In the genomic region with DNA sequence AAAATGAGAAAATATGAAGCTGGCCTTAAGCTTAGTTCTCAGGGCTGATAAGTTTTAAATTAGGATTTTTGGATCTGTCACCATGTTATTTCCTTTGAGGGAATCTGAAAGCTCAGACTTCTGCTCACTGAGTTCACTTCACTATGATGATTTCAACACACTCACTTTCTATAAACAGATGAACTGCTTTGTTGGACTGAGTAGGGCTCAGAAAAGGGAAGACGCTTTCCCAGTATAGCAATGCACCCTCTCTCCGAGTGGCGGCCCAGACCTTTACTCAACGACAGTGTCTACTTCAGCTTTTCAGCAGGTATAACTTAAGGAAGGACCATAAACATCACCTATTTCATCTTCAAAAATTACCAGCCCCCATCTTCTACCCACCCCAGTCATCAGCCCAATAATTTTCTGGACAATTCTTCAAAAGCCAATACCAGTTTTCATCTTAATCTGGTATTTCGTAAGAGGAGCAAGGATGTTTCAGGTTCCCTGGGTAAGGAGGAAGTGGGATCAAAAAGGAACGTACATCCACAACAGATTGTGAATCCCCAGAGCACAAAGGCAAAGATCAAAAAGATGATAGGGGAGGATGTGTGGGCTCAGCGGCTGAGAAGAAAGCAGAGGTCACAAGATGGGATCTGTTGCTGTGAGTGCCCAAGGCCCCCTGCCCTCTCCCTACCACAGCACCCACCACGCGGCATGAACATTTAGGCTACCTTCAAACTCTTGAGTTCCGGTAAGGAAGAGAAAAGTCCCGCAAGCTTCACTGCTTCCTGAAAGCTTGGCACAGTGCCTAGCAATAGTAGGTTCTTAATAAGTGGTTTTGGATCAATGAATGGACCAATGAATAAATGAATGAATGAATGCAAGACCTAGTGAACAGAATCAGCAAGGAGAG, we compare ENCODE assay signal across 9 cellular contexts. TPM values are rescaled to one million over a fixed set of nuclear protein-coding genes. Genes with fewer than 3 reads are reported as not detected.
A peak's percentile ranks its signal among the peaks of the same experiment; 100 is the strongest.
DNase-seq lines count a peak whose midpoint lies in the region; ATAC-seq, FAIRE-seq and TF ChIP-seq lines count a peak whose summit lies in the region.
"Had no signal": no experiment of that assay in that cellular context is flagged by ENCODE, and none has a peak within 500 bp of the region (broad histone marks: within the 10 kb centered on the region; RNA-seq: fewer than 3 reads in every experiment).

No MANE protein-coding gene starts in this region.

- peak overlapping the region; percentile 80 to 97 for H3K27ac ChIP-seq in kidney (ENCODE audit: low read depth in 2 of 2, low read length in 2 of 2)
- peak overlapping the region; percentile 72 to 84 (median 78) for H3K27ac ChIP-seq in upper lobe of left lung
- H3K27ac ChIP-seq in body of pancreas = peak overlapping the region in 2 of 4 donors; percentile 14 to 70

- TF ChIP-seq POLR2A in upper lobe of left lung (IDR thresholded peaks at IDR 0.05) (peak in 2 of 4 donors; percentile 26 to 65), body of pancreas (IDR thresholded peaks at IDR 0.05) (no peak)

- 38 to 49% methylated on average over 11 of the region's 11 CpGs for WGBS in upper lobe of left lung, 2 donors
- 70 to 89% methylated on average over 11 of the region's 11 CpGs for WGBS in body of pancreas, 2 donors

- peak overlapping the region; percentile 15 to 44 for H3K4me3 ChIP-seq in kidney (ENCODE audit: low read length in 2 of 2)
- peak overlapping the region in 1 of 4 donors; percentile 17 for H3K4me3 ChIP-seq in upper lobe of left lung
- H3K4me3 ChIP-seq in body of pancreas = no peak overlapping the region

- H3K27me3 Mint-ChIP-seq in activated CD4-positive, alpha-beta T cell treated with anti-CD3 and anti-CD28 coated beads for 36 hours = no peaks in the 10 kb centered on the region
- H3K27me3 Mint-ChIP-seq in activated CD8-positive, alpha-beta T cell treated with anti-CD3 and anti-CD28 coated beads, Interleukin-2, amount 10 ng/mL, durations not matched to agents 7 days and 5 days (ENCODE audit: low read depth) = no peaks in the 10 kb centered on the region

- no peak for FAIRE-seq in kidney (lab: Jason Lieb, UNC)
- FAIRE-seq: colon had no signal

- H3K9me3 Mint-ChIP-seq in activated CD4-positive, alpha-beta T cell treated with anti-CD3 and anti-CD28 coated beads for 36 hours (ENCODE audit: low read depth) = no peaks in the 10 kb centered on the region
- no peaks in the 10 kb centered on the region for H3K9me3 Mint-ChIP-seq in activated CD8-positive, alpha-beta T cell treated with anti-CD3 and anti-CD28 coated beads, Interleukin-2, amount 10 ng/mL, durations not matched to agents 7 days and 5 days (ENCODE audit: insufficient read depth)

- no peak for TF ChIP-seq EP300 in upper lobe of left lung (IDR thresholded peaks at IDR 0.05)

- peak; percentile 55 for ATAC-seq in activated CD4-positive, alpha-beta T cell treated with anti-CD3 and anti-CD28 coated beads for 36 hours
- peak; percentile 48 for ATAC-seq in activated CD8-positive, alpha-beta T cell treated with anti-CD3 and anti-CD28 coated beads, Interleukin-2, amount 10 ng/mL, durations not matched to agents 7 days and 5 days
- ATAC-seq in upper lobe of left lung (ENCODE audit: low FRiP score in 2 of 2) = peak; percentile 62 to 80
- no peak for ATAC-seq in body of pancreas

- H3K27me3 ChIP-seq in upper lobe of left lung (no peaks in the 10 kb centered on the region), body of pancreas (no peaks in the 10 kb centered on the region)

- peaks cover 36 to 72% of the 10 kb centered on the region in 2 donors for H3K4me1 ChIP-seq in kidney (ENCODE audit: control insufficient read depth in 1 of 2, insufficient read depth in 1 of 2, low read depth in 1 of 2, low read length in 2 of 2)
- H3K4me1 ChIP-seq in upper lobe of left lung = peaks cover 60 to 69% (median 65%) of the 10 kb centered on the region in 4 donors
- peaks cover 66% of the 10 kb centered on the region for H3K4me1 ChIP-seq in body of pancreas

- CTCF ChIA-PET in activated CD4-positive, alpha-beta T cell treated with anti-CD3 and anti-CD28 coated beads for 36 hours (lab: Charles Lee) = interaction anchor here (0.9 to 8.0 kb wide), 8 partner anchors 8 to 275 kb away, joined by 3 to 78 read pairs (median 9); no protein-coding TSS in a partner anchor
- CTCF ChIA-PET in activated CD8-positive, alpha-beta T cell treated with anti-CD3 and anti-CD28 coated beads, Interleukin-2, amount 10 ng/mL, durations not matched to agents 7 days and 5 days (lab: Charles Lee) = interaction anchor here (0.7 to 8.2 kb wide), 11 partner anchors 9 to 275 kb away, joined by 3 to 84 read pairs (median 9); no protein-coding TSS in a partner anchor

- peak; percentile 62 for DNase-seq in activated CD4-positive, alpha-beta T cell treated with anti-CD3 and anti-CD28 coated beads for 36 hours
- no peak for DNase-seq in activated CD4-positive, alpha-beta T cell treated with anti-CD3 and anti-CD28 coated beads for 1 hour
- peak; percentile 60 for DNase-seq in activated CD8-positive, alpha-beta T cell treated with anti-CD3 and anti-CD28 coated beads, Interleukin-2, amount 10 ng/mL, durations not matched to agents 7 days and 5 days
- DNase-seq in kidney (no peak), upper lobe of left lung (peak in 1 of 2 donors; percentile 56), posterior vena cava (ENCODE audit: low spot score) (no peak), body of pancreas (no peak), NCI-H2171 treated with DMSO at 0.1 percent for 48 hours (lab: John Stamatoyannopoulos, UW) (no peak)

- peaks cover 68% of the 10 kb centered on the region for H3K36me3 Mint-ChIP-seq in activated CD4-positive, alpha-beta T cell treated with anti-CD3 and anti-CD28 coated beads for 36 hours (ENCODE audit: low read depth)
- peaks cover 75% of the 10 kb centered on the region for H3K36me3 Mint-ChIP-seq in activated CD8-positive, alpha-beta T cell treated with anti-CD3 and anti-CD28 coated beads, Interleukin-2, amount 10 ng/mL, durations not matched to agents 7 days and 5 days (ENCODE audit: low read depth)

- peak overlapping the region; percentile 99 for H3K27ac Mint-ChIP-seq in activated CD4-positive, alpha-beta T cell treated with anti-CD3 and anti-CD28 coated beads for 36 hours
- peak overlapping the region; percentile 96 for H3K27ac Mint-ChIP-seq in activated CD8-positive, alpha-beta T cell treated with anti-CD3 and anti-CD28 coated beads, Interleukin-2, amount 10 ng/mL, durations not matched to agents 7 days and 5 days

- intact Hi-C loops in activated CD4-positive, alpha-beta T cell treated with anti-CD3 and anti-CD28 coated beads for 36 hours (cut with DNase I, micrococcal nuclease) = loop anchor here in 1 of 2 experiments (1.0 to 2.0 kb wide), 2 partner anchors 8 to 14 kb away; no protein-coding TSS in a partner anchor
- intact Hi-C loops in kidney (cut with DNase I) = no loop called here
- intact Hi-C loops in posterior vena cava (cut with DNase I) = no loop called here
- intact Hi-C loops in body of pancreas (cut with DNase I) = no loop called here

- TF ChIP-seq CTCF in kidney (IDR thresholded peaks at IDR 0.05; ENCODE audit: borderline replicate concordance, extremely low read depth, insufficient read depth) (no peak), upper lobe of left lung (IDR thresholded peaks at IDR 0.05) (peak in 2 of 6 experiments; percentile 15 to 21), body of pancreas (IDR thresholded peaks at IDR 0.05) (no peak)

- no peaks in the 10 kb centered on the region for H3K36me3 ChIP-seq in kidney (ENCODE audit: control insufficient read depth in 1 of 2, insufficient read depth in 2 of 2, low read length in 2 of 2)
- no peaks in the 10 kb centered on the region for H3K36me3 ChIP-seq in upper lobe of left lung
- no peaks in the 10 kb centered on the region for H3K36me3 ChIP-seq in body of pancreas (replicated peaks in 1 of 2; ENCODE audit: insufficient read depth in 1 of 2, low read depth in 2 of 2)

- H3K9me3 ChIP-seq in kidney (ENCODE audit: control insufficient read depth in 1 of 2, low read length in 2 of 2) (no peaks in the 10 kb centered on the region), upper lobe of left lung (no peaks in the 10 kb centered on the region), body of pancreas (no peaks in the 10 kb centered on the region)

- H3K4me3 Mint-ChIP-seq in activated CD4-positive, alpha-beta T cell treated with anti-CD3 and anti-CD28 coated beads for 36 hours = peak overlapping the region; percentile 81
- H3K4me3 Mint-ChIP-seq in activated CD8-positive, alpha-beta T cell treated with anti-CD3 and anti-CD28 coated beads, Interleukin-2, amount 10 ng/mL, durations not matched to agents 7 days and 5 days = peak overlapping the region; percentile 76

- H3K4me1 Mint-ChIP-seq in activated CD4-positive, alpha-beta T cell treated with anti-CD3 and anti-CD28 coated beads for 36 hours = peaks cover 91% of the 10 kb centered on the region
- peaks cover 91% of the 10 kb centered on the region for H3K4me1 Mint-ChIP-seq in activated CD8-positive, alpha-beta T cell treated with anti-CD3 and anti-CD28 coated beads, Interleukin-2, amount 10 ng/mL, durations not matched to agents 7 days and 5 days (ENCODE audit: low read depth)

- H3K9ac ChIP-seq in kidney (ENCODE audit: low read length in 2 of 2) = peak overlapping the region; percentile 29 to 37

- POLR2A ChIA-PET in activated CD4-positive, alpha-beta T cell treated with anti-CD3 and anti-CD28 coated beads for 36 hours (lab: Charles Lee) = interaction anchor here (0.6 to 2.6 kb wide), 4 partner anchors 9 to 276 kb away, joined by 3 to 15 read pairs (median 6); no protein-coding TSS in a partner anchor
- POLR2A ChIA-PET in activated CD8-positive, alpha-beta T cell treated with anti-CD3 and anti-CD28 coated beads, Interleukin-2, amount 10 ng/mL, durations not matched to agents 7 days and 5 days (lab: Charles Lee) = interaction anchor here (0.6 to 7.3 kb wide), 8 partner anchors 9 to 313 kb away, joined by 3 to 98 read pairs (median 4); a partner anchor contains a TSS

RNA-seq across cellular contexts. Expression of a gene that starts 41.9 kb away (rescaled TPM):
- total RNA-seq in activated CD4-positive, alpha-beta T cell treated with anti-CD3 and anti-CD28 coated beads for 36 hours = 10 to 100 TPM; 82.6 to 95.3 TPM
- total RNA-seq in activated CD8-positive, alpha-beta T cell treated with anti-CD3 and anti-CD28 coated beads, Interleukin-2, amount 10 ng/mL, durations not matched to agents 7 days and 5 days = 10 to 100 TPM; 77.5 TPM
- 52.3 TPM for total RNA-seq in kidney
- polyA plus RNA-seq in kidney (ENCODE audit: insufficient read depth, low read depth, low replicate concordance) = 14.3 TPM
- total RNA-seq in upper lobe of left lung = 100 to 1,000 TPM in 1 of 6 donors, 10 to 100 TPM in 5; 37.7 to 105 (median 57.3) TPM
- total RNA-seq in posterior vena cava = 10 to 100 TPM; 23.8 to 27.3 TPM
- 10 to 100 TPM; 10.9 to 35.3 TPM for total RNA-seq in body of pancreas

Comparison
In these comparisons a context has a peak if more than half of its experiments do, and no peak if none do; other contexts are left out.
1. DNase-seq: peak in activated CD4-positive, alpha-beta T cell treated with anti-CD3 and anti-CD28 coated beads for 36 hours (single experiment) and activated CD8-positive, alpha-beta T cell treated with anti-CD3 and anti-CD28 coated beads, Interleukin-2, amount 10 ng/mL, durations not matched to agents 7 days and 5 days (single experiment); none in activated CD4-positive, alpha-beta T cell treated with anti-CD3 and anti-CD28 coated beads for 1 hour (single experiment), kidney (single experiment), posterior vena cava (single experiment), body of pancreas (0 of 4) and NCI-H2171 treated with DMSO at 0.1 percent for 48 hours (single experiment).
2. H3K4me3 ChIP-seq: peak in kidney (2 of 2); none in body of pancreas (0 of 2).